ENCODE assay signal across 1 cellular context in genomic region chr5:16995372-16995771, GRCh38.
TF ChIP-seq lines count a peak whose summit lies in the region.

No MANE protein-coding gene starts in this region.

TF ChIP-seq in IMR-90, 13 proteins besides CTCF, POLR2A, EP300 and RAD21:
- no peak for TF ChIP-seq MAZ (IDR thresholded peaks at IDR 0.05; ENCODE audit: borderline replicate concordance, low read depth, low read length)
- TF ChIP-seq FOS (IDR thresholded peaks at IDR 0.05; ENCODE audit: low read depth, low read length), result no peak
- no peak for TF ChIP-seq SMC3 (IDR thresholded peaks at IDR 0.05; ENCODE audit: low read depth, low read length)
- TF ChIP-seq CHD1 (IDR thresholded peaks at IDR 0.05; ENCODE audit: low read depth, low read length), result no peak
- TF ChIP-seq RCOR1 (IDR thresholded peaks at IDR 0.05; ENCODE audit: insufficient replicate concordance, low read length), result no peak
- TF ChIP-seq RFX5 (IDR thresholded peaks at IDR 0.05; ENCODE audit: low read depth, low read length), result no peak
- TF ChIP-seq MXI1 (IDR thresholded peaks at IDR 0.05; ENCODE audit: borderline replicate concordance, low read depth, low read length), result no peak
- TF ChIP-seq NFE2L2 (IDR thresholded peaks at IDR 0.05; ENCODE audit: low read depth, low read length), result no peak
- no peak for TF ChIP-seq ELK1 (IDR thresholded peaks at IDR 0.05; ENCODE audit: borderline replicate concordance, low read depth, low read length)
- TF ChIP-seq USF2 (IDR thresholded peaks at IDR 0.05; ENCODE audit: low read depth, low read length), result no peak
- no peak for TF ChIP-seq BHLHE40 (IDR thresholded peaks at IDR 0.05; ENCODE audit: low read depth, low read length)
- no peak for TF ChIP-seq CEBPB (IDR thresholded peaks at IDR 0.05; ENCODE audit: low read depth, low read length)
- no peak for TF ChIP-seq MAFK (IDR thresholded peaks at IDR 0.05; ENCODE audit: low read depth, low read length)
